ENCODE assay signal across 12 cellular contexts in the genomic region with DNA sequence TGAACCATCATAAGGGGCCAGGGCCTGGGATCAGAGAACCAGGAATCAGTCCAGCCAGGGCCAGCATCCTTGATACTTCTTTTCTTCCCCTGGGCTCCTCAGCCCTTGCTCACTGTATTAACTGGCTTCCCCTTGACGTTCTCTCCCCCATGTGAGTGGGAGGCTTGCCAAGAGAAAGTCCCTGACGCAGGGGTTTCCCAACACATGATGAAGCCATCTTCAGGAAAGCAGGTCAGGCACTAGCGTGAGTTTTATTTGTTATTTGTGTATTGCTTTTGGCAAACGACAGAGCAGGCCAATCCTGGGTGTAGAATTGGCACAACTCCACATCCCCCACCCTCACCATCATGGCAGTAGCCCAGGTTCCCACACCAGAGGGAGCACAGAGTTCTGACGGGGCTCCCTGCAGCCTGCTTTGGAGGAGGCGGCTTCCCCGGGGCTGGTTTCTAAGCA.
A peak's percentile ranks its signal among the peaks of the same experiment; 100 is the strongest.
DNase-seq lines count a peak whose midpoint lies in the region; TF ChIP-seq lines count a peak whose summit lies in the region.
"Had no signal": no experiment of that assay in that cellular context is flagged by ENCODE, and none has a peak within 500 bp of the region (broad histone marks: within the 10 kb centered on the region; RNA-seq: fewer than 3 reads in every experiment).

No MANE protein-coding gene starts in this region.

- H3K4me3 ChIP-seq in fibroblast of villous mesenchyme (ENCODE audit: low read depth, low read length) (no peak overlapping the region), skeletal muscle cell (ENCODE audit: low read depth, low read length) (no peak overlapping the region)

- intact Hi-C loops in Calu3 (cut with micrococcal nuclease; ENCODE audit: unreplicated experiment), result no loop called here

- no TSS peak for BruUV-seq in Calu3 (replicated peaks; lab: Mats Ljungman, UMichigan)

- no peak overlapping the region for H3K4me3 Mint-ChIP-seq in Calu3 (ENCODE audit: low read depth, unreplicated experiment)

- DNase-seq in GM10266 (ENCODE audit: extremely low spot score) (peak; percentile 32), RPMI8226 (peak; percentile 47), fibroblast of villous mesenchyme (ENCODE audit: low read depth) (peak; percentile 70), skeletal muscle cell (ENCODE audit: low read depth) (peak; percentile 84), Calu3 (no peak), putamen (ENCODE audit: low spot score) (no peak)
- DNase-seq in central memory CD4-positive, alpha-beta T cell, result no peak
- DNase-seq in activated T-cell treated with anti-CD3 and anti-CD28 coated beads, Interleukin-2, amount 50 U/mL, for 48 hours, result no peak
- DNase-seq: DMS153; stimulated activated CD4-positive, alpha-beta T cell treated with anti-CD3 and anti-CD28 coated beads, Interleukin-4, amount 100 ng/mL, for 24 hours; WERI-Rb-1 had no signal

- CTCF ChIA-PET in Calu3 (lab: Charles Lee), result no interaction called here

- H3K36me3 Mint-ChIP-seq in Calu3 (ENCODE audit: insufficient read depth, unreplicated experiment), result no peaks in the 10 kb centered on the region

- H3K27ac Mint-ChIP-seq in Calu3 (ENCODE audit: unreplicated experiment), result no peak overlapping the region
- H3K27ac Mint-ChIP-seq: activated T-helper 2 cell treated with anti-CD3 and anti-CD28 coated beads, Interferon-gamma antibody, Interleukin-2, Interleukin-4, amounts not matched to agents 10 μg/mL and 5 μg/mL and 100 μg/mL, durations not matched to agents 14 hours and 24 hours and 36 hours had no signal

- peaks cover 41% of the 10 kb centered on the region for H3K27me3 Mint-ChIP-seq in Calu3 (ENCODE audit: unreplicated experiment)

- TF ChIP-seq CTCF in GM10266 (IDR thresholded peaks at IDR 0.05; ENCODE audit: control insufficient read depth, insufficient read depth, low read depth, missing control alignments) (no peak), fibroblast of villous mesenchyme (IDR thresholded peaks at IDR 0.05; ENCODE audit: insufficient read depth, low read depth, low read length) (no peak), Calu3 (IDR thresholded peaks at IDR 0.05; ENCODE audit: unreplicated experiment) (no peak)

- H3K4me1 Mint-ChIP-seq in Calu3 (ENCODE audit: low read depth, unreplicated experiment), result no peaks in the 10 kb centered on the region

- H3K9me3 Mint-ChIP-seq in Calu3 (ENCODE audit: low read depth, unreplicated experiment), result no peaks in the 10 kb centered on the region
- H3K9me3 Mint-ChIP-seq: activated T-helper 2 cell treated with anti-CD3 and anti-CD28 coated beads, Interferon-gamma antibody, Interleukin-2, Interleukin-4, amounts not matched to agents 10 μg/mL and 5 μg/mL and 100 μg/mL, durations not matched to agents 14 hours and 24 hours and 36 hours had no signal

Comparison
In these comparisons a context has a peak if more than half of its experiments do, and no peak if none do; other contexts are left out.
1. DNase-seq: peak in GM10266 (single experiment), RPMI8226 (single experiment), fibroblast of villous mesenchyme (single experiment) and skeletal muscle cell (single experiment); none in Calu3 (single experiment), central memory CD4-positive, alpha-beta T cell (single experiment), putamen (single experiment) and activated T-cell treated with anti-CD3 and anti-CD28 coated beads, Interleukin-2, amount 50 U/mL, for 48 hours (0 of 2).